1 cellular context compared by ENCODE assay signal in genomic region chr5:93621340-93621872, GRCh38.
A peak's percentile ranks its signal among the peaks of the same experiment; 100 is the strongest.
TF ChIP-seq lines count a peak whose summit lies in the region.

No MANE protein-coding gene starts in this region.

TF ChIP-seq in HEK293, 187 proteins besides CTCF, POLR2A, EP300 and RAD21 (continued from another document and continues in another):
- TF ChIP-seq TSHZ1 (tag by site-specific recombination; IDR thresholded peaks at IDR 0.05; ENCODE audit: borderline replicate concordance): 0 out of 2 replicates have a peak, but pooled peaks have one; percentile 7
- TF ChIP-seq ZNF280D (tag by site-specific recombination; IDR thresholded peaks at IDR 0.05): no peak
- no peak for TF ChIP-seq ZNF548 (tag by site-specific recombination; IDR thresholded peaks at IDR 0.05)
- TF ChIP-seq ZBTB26 (tag by site-specific recombination; optimal IDR thresholded peaks at IDR 0.05): peak; percentile 86
- no peak for TF ChIP-seq ZNF174 (tag by site-specific recombination; IDR thresholded peaks at IDR 0.05)
- no peak for TF ChIP-seq ZNF560 (tag by site-specific recombination; IDR thresholded peaks at IDR 0.05; ENCODE audit: borderline replicate concordance)
- TF ChIP-seq ZBTB44 (tag by site-specific recombination; IDR thresholded peaks at IDR 0.05): no peak
- TF ChIP-seq ZNF266 (tag by site-specific recombination; IDR thresholded peaks at IDR 0.05; ENCODE audit: low read depth): no peak
- TF ChIP-seq ZNF24 (tag by site-specific recombination; IDR thresholded peaks at IDR 0.05): peak; percentile 35; the same call in 1 of the 2 replicates
- TF ChIP-seq ZEB2 (tag by site-specific recombination; IDR thresholded peaks at IDR 0.05): peak; percentile 85; the same call in 1 of the 2 replicates
- TF ChIP-seq ZBTB10 (tag by site-specific recombination; IDR thresholded peaks at IDR 0.05): peak; percentile 81; the same call in 1 of the 2 replicates
- TF ChIP-seq ZNF394 (tag by site-specific recombination; IDR thresholded peaks at IDR 0.05; ENCODE audit: borderline replicate concordance): no peak; the same call in 1 of the 2 replicates
- TF ChIP-seq TCF7L2 (IDR thresholded peaks at IDR 0.05; ENCODE audit: borderline replicate concordance, low read depth, low read length): no peak
- TF ChIP-seq ZNF155 (tag by site-specific recombination; IDR thresholded peaks at IDR 0.05): no peak
- TF ChIP-seq ZBTB21 (tag by site-specific recombination; IDR thresholded peaks at IDR 0.05): peak; percentile 41; the same call in 1 of the 2 replicates
- TF ChIP-seq ZNF514 (tag by site-specific recombination; IDR thresholded peaks at IDR 0.05): no peak
- no peak for TF ChIP-seq TRIM28 (IDR thresholded peaks at IDR 0.05; ENCODE audit: borderline replicate concordance, low read length)
- TF ChIP-seq ZNF292 (tag by site-specific recombination; IDR thresholded peaks at IDR 0.05; ENCODE audit: borderline replicate concordance, low read depth): no peak
- TF ChIP-seq ZBTB49 (tag by site-specific recombination; IDR thresholded peaks at IDR 0.05; ENCODE audit: low read depth): no peak
- TF ChIP-seq ZNF600 (tag by site-specific recombination; IDR thresholded peaks at IDR 0.05): peak; percentile 66; the same call in 1 of the 2 replicates
- TF ChIP-seq ZNF777 (tag by site-specific recombination; IDR thresholded peaks at IDR 0.05; ENCODE audit: borderline replicate concordance): no peak
- no peak for TF ChIP-seq MEIS1 (CRISPR knock-in tag; IDR thresholded peaks at IDR 0.05; ENCODE audit: borderline replicate concordance)
- TF ChIP-seq KLF17 (tag by site-specific recombination; IDR thresholded peaks at IDR 0.05): peak; percentile 61; the same call in 1 of the 2 replicates
- TF ChIP-seq ZNF529 (tag by site-specific recombination; IDR thresholded peaks at IDR 0.05; ENCODE audit: insufficient replicate concordance): no peak
- no peak; the same call in 1 of the 2 replicates for TF ChIP-seq PBX3 (CRISPR knock-in tag; IDR thresholded peaks at IDR 0.05)
- TF ChIP-seq OVOL3 (tag by site-specific recombination; IDR thresholded peaks at IDR 0.05): no peak
- no peak for TF ChIP-seq ZNF530 (tag by site-specific recombination; IDR thresholded peaks at IDR 0.05; ENCODE audit: low read depth)
- no peak for TF ChIP-seq ZNF221 (tag by site-specific recombination; IDR thresholded peaks at IDR 0.05; ENCODE audit: borderline replicate concordance)
- no peak for TF ChIP-seq MYNN (tag by site-specific recombination; IDR thresholded peaks at IDR 0.05; ENCODE audit: borderline replicate concordance)
- TF ChIP-seq SALL2 (tag by site-specific recombination; IDR thresholded peaks at IDR 0.05; ENCODE audit: borderline replicate concordance): no peak
- no peak for TF ChIP-seq ZNF311 (tag by site-specific recombination; IDR thresholded peaks at IDR 0.05; ENCODE audit: borderline replicate concordance)
- TF ChIP-seq ZNF571 (tag by site-specific recombination; IDR thresholded peaks at IDR 0.05): no peak
- TF ChIP-seq ZNF704 (tag by site-specific recombination; IDR thresholded peaks at IDR 0.05): no peak
- TF ChIP-seq ZNF169 (tag by site-specific recombination; IDR thresholded peaks at IDR 0.05): no peak
- no peak for TF ChIP-seq ZNF146 (tag by site-specific recombination; IDR thresholded peaks at IDR 0.05)
- no peak for TF ChIP-seq ZNF639 (tag by site-specific recombination; IDR thresholded peaks at IDR 0.05)
